8 cellular contexts compared by ENCODE assay signal in the genomic region with DNA sequence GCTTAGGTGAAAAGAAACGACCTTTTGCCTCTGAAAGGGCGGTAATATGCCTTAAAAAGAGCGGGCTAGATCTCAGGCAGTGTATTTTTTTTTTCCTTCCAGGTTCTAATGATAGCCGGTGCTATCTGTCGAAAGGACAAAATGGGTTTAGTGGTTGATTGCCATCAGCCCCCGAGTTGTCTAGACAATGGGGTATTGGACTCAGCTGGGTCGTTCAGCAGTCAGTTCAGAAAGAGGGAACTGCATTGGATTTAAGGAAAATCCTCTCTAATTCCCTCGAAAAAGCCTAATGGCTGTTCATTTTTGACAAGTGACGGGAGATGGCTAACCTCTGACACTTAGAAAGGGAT. TPM values are rescaled to one million over a fixed set of nuclear protein-coding genes. Genes with fewer than 3 reads are reported as not detected.
A peak's percentile ranks its signal among the peaks of the same experiment; 100 is the strongest.
DNase-seq lines count a peak whose midpoint lies in the region; ATAC-seq, FAIRE-seq and TF ChIP-seq lines count a peak whose summit lies in the region.

No MANE protein-coding gene starts in this region.

- H3K27me3 ChIP-seq in naive thymus-derived CD4-positive, alpha-beta T cell (ENCODE audit: control insufficient read depth in 2 of 2, insufficient read depth in 2 of 2, low read length in 2 of 2): no peaks in the 10 kb centered on the region

- H3K36me3 Mint-ChIP-seq in IgD-negative memory B cell: peaks cover 2% of the 10 kb centered on the region
- H3K36me3 Mint-ChIP-seq in naive thymus-derived CD4-positive, alpha-beta T cell: peaks cover 0 to 13% (median 9%) of the 10 kb centered on the region in 5 donors

- FAIRE-seq in GM12891 (lab: Jason Lieb, UNC): no peak

- H3K27me3 Mint-ChIP-seq in IgD-negative memory B cell: no peaks in the 10 kb centered on the region
- H3K27me3 Mint-ChIP-seq in naive thymus-derived CD4-positive, alpha-beta T cell: peaks cover 0 to 10% (median 0%) of the 10 kb centered on the region in 5 donors

- peaks cover 4 to 10% of the 10 kb centered on the region in 2 donors for H3K4me1 ChIP-seq in naive thymus-derived CD4-positive, alpha-beta T cell (ENCODE audit: control insufficient read depth in 2 of 2, insufficient read depth in 2 of 2, low read length in 2 of 2)

- CTCF ChIA-PET in naive thymus-derived CD4-positive, alpha-beta T cell (lab: Charles Lee): interaction anchor here (0.7 to 2.0 kb wide), 3 partner anchors 38 to 666 kb away, joined by 4 to 5 read pairs (median 5); no protein-coding TSS in a partner anchor

- DNase-seq in AG10803 (ENCODE audit: low read depth) (no peak), choroid plexus epithelial cell (ENCODE audit: low read depth) (no peak), NCI-H1048 (lab: John Stamatoyannopoulos, UW) (no peak), cerebellar cortex (ENCODE audit: low spot score) (no peak), GM12891 (ENCODE audit: insufficient read length, low spot score) (no peak)
- DNase-seq in naive thymus-derived CD4-positive, alpha-beta T cell: no peak
- no peak for DNase-seq in stimulated activated CD4-positive, alpha-beta T cell treated with anti-CD3 and anti-CD28 coated beads, Interleukin-2, amount 100 ng/mL, for 48 hours

- peak overlapping the region; percentile 84 to 98 (median 97) for H3K27ac Mint-ChIP-seq in IgD-negative memory B cell
- H3K27ac Mint-ChIP-seq in naive thymus-derived CD4-positive, alpha-beta T cell: peak overlapping the region; percentile 92 to 98 (median 97)

- no peak for TF ChIP-seq CTCF in AG10803 (conservative IDR thresholded peaks at IDR 0.05; ENCODE audit: low read length)
- no peak for TF ChIP-seq CTCF in choroid plexus epithelial cell (conservative IDR thresholded peaks at IDR 0.05; ENCODE audit: low read depth, low read length)

- no peaks in the 10 kb centered on the region for H3K9me3 ChIP-seq in naive thymus-derived CD4-positive, alpha-beta T cell (ENCODE audit: control insufficient read depth in 2 of 3, low read length in 3 of 3)

- peaks cover 0 to 29% (median 0%) of the 10 kb centered on the region in 3 experiments for H3K36me3 ChIP-seq in naive thymus-derived CD4-positive, alpha-beta T cell (ENCODE audit: control insufficient read depth in 2 of 3, insufficient read depth in 3 of 3, low read length in 3 of 3)

- POLR2A ChIA-PET in naive thymus-derived CD4-positive, alpha-beta T cell (lab: Charles Lee): interaction anchor here (0.6 to 2.2 kb wide), 6 partner anchors 9 to 114 kb away, joined by 3 to 8 read pairs (median 4); a partner anchor contains a TSS

- no peak for TF ChIP-seq POLR2A in GM12891 (IDR thresholded peaks at IDR 0.05; ENCODE audit: low read depth, low read length)

- peak overlapping the region; percentile 97 for H3K4me3 ChIP-seq in AG10803 (ENCODE audit: low read length)
- peak overlapping the region; percentile 87 for H3K4me3 ChIP-seq in choroid plexus epithelial cell (ENCODE audit: low read depth, low read length)
- peak overlapping the region; percentile 83 for H3K4me3 ChIP-seq in naive thymus-derived CD4-positive, alpha-beta T cell (ENCODE audit: low read length)

- no peak for ATAC-seq in naive thymus-derived CD4-positive, alpha-beta T cell

- peak overlapping the region; percentile 86 for H3K27ac ChIP-seq in naive thymus-derived CD4-positive, alpha-beta T cell (ENCODE audit: low read depth, low read length)

- peaks cover 21 to 40% (median 25%) of the 10 kb centered on the region in 3 donors for H3K4me1 Mint-ChIP-seq in IgD-negative memory B cell
- peaks cover 29 to 40% (median 38%) of the 10 kb centered on the region in 7 donors for H3K4me1 Mint-ChIP-seq in naive thymus-derived CD4-positive, alpha-beta T cell

- peak overlapping the region; percentile 96 to 98 (median 96) for H3K4me3 Mint-ChIP-seq in IgD-negative memory B cell
- H3K4me3 Mint-ChIP-seq in naive thymus-derived CD4-positive, alpha-beta T cell: peak overlapping the region; percentile 96 to 100 (median 98)

- H3K9me3 Mint-ChIP-seq in IgD-negative memory B cell: no peaks in the 10 kb centered on the region
- no peaks in the 10 kb centered on the region for H3K9me3 Mint-ChIP-seq in naive thymus-derived CD4-positive, alpha-beta T cell

- intact Hi-C loops in naive thymus-derived CD4-positive, alpha-beta T cell (cut with micrococcal nuclease): loop anchor here (1.0 to 10.0 kb wide), 18 partner anchors 9 to 1037 kb away; a partner anchor contains a TSS

TF ChIP-seq in GM12891, 5 proteins besides CTCF, POLR2A, EP300 and RAD21:
- no peak for TF ChIP-seq SPI1 (IDR thresholded peaks at IDR 0.05; ENCODE audit: low read depth, low read length)
- no peak for TF ChIP-seq TAF1 (IDR thresholded peaks at IDR 0.05; ENCODE audit: low read depth, low read length)
- no peak for TF ChIP-seq PAX5 (IDR thresholded peaks at IDR 0.05; ENCODE audit: insufficient read depth, low read length, severe bottlenecking)

RNA-seq across cellular contexts. Expression of a gene that starts 0.7 kb away (rescaled TPM):
- 44.5 TPM for polyA plus RNA-seq in IgD-negative memory B cell
- total RNA-seq in naive thymus-derived CD4-positive, alpha-beta T cell: 10 to 100 TPM; 47.2 to 87.2 (median 67.7) TPM
- 10 to 100 TPM; 59.7 to 74.8 TPM for polyA plus RNA-seq in naive thymus-derived CD4-positive, alpha-beta T cell
- polyA plus RNA-seq in GM12891 (2012; ENCODE audit: low read depth, missing spikeins): 33.8 TPM

RNA-seq across cellular contexts. Expression of a gene that starts 19.3 kb away (rescaled TPM):
- 6.4 TPM for polyA plus RNA-seq in IgD-negative memory B cell
- 10 to 100 TPM; 32.0 to 45.3 (median 39.4) TPM for total RNA-seq in naive thymus-derived CD4-positive, alpha-beta T cell
- polyA plus RNA-seq in naive thymus-derived CD4-positive, alpha-beta T cell: 1 to 10 TPM; 3.1 to 7.7 TPM
- 21.4 TPM for polyA plus RNA-seq in GM12891 (2012; ENCODE audit: low read depth, missing spikeins)

RNA-seq across cellular contexts. Expression of a gene that starts 38.8 kb away (rescaled TPM):
- polyA plus RNA-seq in IgD-negative memory B cell: 249 TPM
- total RNA-seq in naive thymus-derived CD4-positive, alpha-beta T cell: 100 to 1,000 TPM; 111 to 217 (median 185) TPM
- polyA plus RNA-seq in naive thymus-derived CD4-positive, alpha-beta T cell: 100 to 1,000 TPM; 217 to 261 TPM
- 183 TPM for polyA plus RNA-seq in GM12891 (2012; ENCODE audit: low read depth, missing spikeins)

RNA-seq across cellular contexts. Expression of a gene that starts 39.0 kb away (rescaled TPM):
- polyA plus RNA-seq in IgD-negative memory B cell: not detected
- not detected for total RNA-seq in naive thymus-derived CD4-positive, alpha-beta T cell
- polyA plus RNA-seq in naive thymus-derived CD4-positive, alpha-beta T cell: not detected
- not detected for polyA plus RNA-seq in GM12891 (2012; ENCODE audit: low read depth, missing spikeins)

RNA-seq across cellular contexts. Expression of a gene that starts 50.1 kb away (rescaled TPM):
- polyA plus RNA-seq in IgD-negative memory B cell: 49.1 TPM
- total RNA-seq in naive thymus-derived CD4-positive, alpha-beta T cell: 100 to 1,000 TPM in 4 of 5 experiments, 10 to 100 TPM in 1; 79.3 to 153 (median 117) TPM
- 10 to 100 TPM; 47.0 to 73.5 TPM for polyA plus RNA-seq in naive thymus-derived CD4-positive, alpha-beta T cell
- polyA plus RNA-seq in GM12891 (2012; ENCODE audit: low read depth, missing spikeins): 29.8 TPM
